1 cellular context compared by ENCODE assay signal in genomic region chr2:16622399-16622968, GRCh38.
TF ChIP-seq lines count a peak whose summit lies in the region.

No MANE protein-coding gene starts in this region.

TF ChIP-seq in IMR-90, 13 proteins besides CTCF, POLR2A, EP300 and RAD21:
- TF ChIP-seq RFX5 (IDR thresholded peaks at IDR 0.05; ENCODE audit: low read depth, low read length) = no peak
- 0 out of 2 replicates have a peak, but pooled peaks have one; percentile 45 for TF ChIP-seq CHD1 (IDR thresholded peaks at IDR 0.05; ENCODE audit: low read depth, low read length)
